ENCODE assay signal across 8 cellular contexts in genomic region chr11:60915250-60915914, GRCh38. TPM values are rescaled to one million over a fixed set of nuclear protein-coding genes. Genes with fewer than 3 reads are reported as not detected.
DNase-seq lines count a peak whose midpoint lies in the region; ATAC-seq and TF ChIP-seq lines count a peak whose summit lies in the region.

No MANE protein-coding gene starts in this region.

- no peaks in the 10 kb centered on the region for H3K9me2 ChIP-seq in Loucy (replicated peaks; ENCODE audit: low read depth, low read length)

- peak overlapping the region; percentile 87 for H3K4me3 ChIP-seq in Loucy (ENCODE audit: low read length, poor library complexity, severe bottlenecking)

- DNase-seq in EL (peak; percentile 84), dermis blood vessel endothelial cell (peak; percentile 70), lung microvascular endothelial cell (ENCODE audit: low read depth in 2 of 2) (peak; percentile 60 to 69), NCI-H146 treated with DMSO at 0.1 percent for 48 hours (lab: John Stamatoyannopoulos, UW; ENCODE audit: unreplicated experiment) (no peak)
- peak; percentile 77 for DNase-seq in activated CD4-positive, alpha-beta T cell treated with anti-CD3 and anti-CD28 coated beads for 48 hours
- peak; percentile 38 for DNase-seq in stimulated activated CD8-positive, alpha-beta memory T cell treated with anti-CD3 and anti-CD28 coated beads, Interleukin-15, amount 100 ng/mL, for 1 hour (ENCODE audit: low read depth)

- peak overlapping the region; percentile 95 for H3K4me2 ChIP-seq in Loucy (ENCODE audit: low read depth, low read length, poor library complexity, severe bottlenecking)

- peak overlapping the region; percentile 99 for H2AFZ ChIP-seq in Loucy (ENCODE audit: low read length)

- peaks cover 27% of the 10 kb centered on the region for H4K20me1 ChIP-seq in Loucy (ENCODE audit: insufficient read depth, low read length, poor library complexity, severe bottlenecking)

- no peaks in the 10 kb centered on the region for H3F3A ChIP-seq in Loucy (ENCODE audit: low read depth)

- no peaks in the 10 kb centered on the region for H3K27me3 ChIP-seq in Loucy (ENCODE audit: insufficient read depth, low read length, poor library complexity, severe bottlenecking)

- TF ChIP-seq CTCF in Loucy (conservative IDR thresholded peaks at IDR 0.05; ENCODE audit: low read length) = peak; percentile 68

- H3K79me2 ChIP-seq in Loucy (ENCODE audit: insufficient read depth, low read length) = peaks cover 54% of the 10 kb centered on the region

- ATAC-seq in GM21717 (IDR thresholded peaks at IDR 0.05; ENCODE audit: unreplicated experiment) = peak; percentile 36

- H3K9me3 ChIP-seq in Loucy (ENCODE audit: insufficient read depth, low read depth, low read length) = no peaks in the 10 kb centered on the region

- peaks cover 48% of the 10 kb centered on the region for H3K4me1 ChIP-seq in Loucy (ENCODE audit: insufficient read depth, low read length, poor library complexity, severe bottlenecking)

- H3K36me3 ChIP-seq in Loucy (ENCODE audit: insufficient read depth, low read length) = peaks cover 11% of the 10 kb centered on the region; the same call in 1 of the 2 replicates

- H3K9ac ChIP-seq in Loucy (ENCODE audit: low read depth, low read length, poor library complexity, severe bottlenecking) = peak overlapping the region; percentile 85

RNA-seq across cellular contexts. Expression of gene TMEM109, which starts 1.4 kb away (rescaled TPM):
- total RNA-seq in dermis blood vessel endothelial cell (63.6 and 114 TPM in 2 replicates), lung microvascular endothelial cell (68.6 and 70.2 TPM in 2 replicates)

RNA-seq across cellular contexts. Expression of gene TMEM132A, which starts 8.9 kb away (rescaled TPM):
- 99.5 and 112 TPM in 2 replicates for total RNA-seq in dermis blood vessel endothelial cell
- 49.7 and 56.2 TPM in 2 replicates for total RNA-seq in lung microvascular endothelial cell

RNA-seq across cellular contexts. Expression of gene PRPF19, which starts 9.0 kb away (rescaled TPM):
- total RNA-seq in dermis blood vessel endothelial cell (45.8 and 79.6 TPM in 2 replicates), lung microvascular endothelial cell (44.6 and 47.1 TPM in 2 replicates)

RNA-seq across cellular contexts. Expression of gene SLC15A3, which starts 36.6 kb away (rescaled TPM):
- total RNA-seq in dermis blood vessel endothelial cell (8.7 and 9.0 TPM in 2 replicates), lung microvascular endothelial cell (4.6 and 6.0 TPM in 2 replicates)

RNA-seq across cellular contexts. Expression of gene ZP1, which starts 48.0 kb away (rescaled TPM):
- total RNA-seq in dermis blood vessel endothelial cell (not detected in 2 replicates), lung microvascular endothelial cell (not detected in 2 replicates)
